ENCODE assay signal across 1 cellular context in the genomic region with DNA sequence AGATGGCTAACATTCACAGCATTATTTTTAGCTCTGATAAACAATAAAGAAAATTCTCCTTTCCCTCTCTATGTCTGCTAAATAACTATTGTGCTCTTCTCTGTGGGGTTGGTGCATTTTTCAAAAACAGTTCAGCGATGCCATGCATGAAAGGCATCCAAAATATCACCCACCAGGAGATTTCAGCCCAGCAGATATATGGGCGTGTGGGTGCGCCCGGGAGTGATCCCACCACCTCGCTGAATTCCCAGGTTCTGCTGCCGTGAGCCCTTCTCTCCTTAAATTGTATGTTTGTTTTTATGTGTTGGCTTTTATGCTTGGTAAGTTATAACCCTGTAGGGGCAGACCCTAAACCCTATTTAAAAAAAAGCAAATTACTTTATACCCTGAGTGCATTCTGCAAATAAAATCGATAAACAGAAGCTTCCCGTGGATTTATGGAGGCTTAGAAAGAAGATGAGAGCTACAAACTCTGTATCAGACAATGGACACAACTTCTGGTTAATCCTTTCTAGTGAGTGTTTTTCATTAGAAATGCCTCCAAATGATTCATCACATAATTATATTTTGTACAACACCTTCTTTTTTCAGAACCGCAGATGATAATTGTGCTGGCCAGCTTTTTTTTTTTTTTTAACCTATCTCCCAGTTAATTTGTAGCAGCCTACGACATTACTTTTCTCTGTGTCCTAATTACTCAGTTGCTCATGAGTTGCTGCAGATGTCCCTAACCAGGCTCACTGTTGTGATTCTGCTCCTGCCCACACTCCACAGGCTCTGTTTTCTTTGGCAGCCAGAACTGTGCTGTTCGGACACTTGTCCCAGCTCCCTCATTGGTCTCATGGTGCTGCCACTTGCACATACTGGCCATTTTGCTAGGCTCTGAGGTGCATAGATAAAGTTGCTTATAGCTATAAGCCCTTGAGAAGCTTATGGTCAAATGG.
TF ChIP-seq lines count a peak whose summit lies in the region.

No MANE protein-coding gene starts in this region.

TF ChIP-seq in GM23338, 12 proteins besides CTCF, POLR2A, EP300 and RAD21 (continued from another document):
- no peak for TF ChIP-seq STAT1 (IDR thresholded peaks at IDR 0.05; ENCODE audit: unreplicated experiment)
- TF ChIP-seq ZNF331 (CRISPR knock-in tag; IDR thresholded peaks at IDR 0.05; ENCODE audit: low read depth), result no peak
